ENCODE assay signal across 13 cellular contexts in genomic region chr10:34124522-34125035, GRCh38.
DNase-seq lines count a peak whose midpoint lies in the region; ATAC-seq and TF ChIP-seq lines count a peak whose summit lies in the region.
"Had no signal": no experiment of that assay in that cellular context is flagged by ENCODE, and none has a peak within 500 bp of the region (broad histone marks: within the 10 kb centered on the region; RNA-seq: fewer than 3 reads in every experiment).

No MANE protein-coding gene starts in this region.

- peaks cover 23% of the 10 kb centered on the region for H3K4me1 Mint-ChIP-seq in osteocyte (ENCODE audit: unreplicated experiment)

- TF ChIP-seq CTCF in AG10803 (conservative IDR thresholded peaks at IDR 0.05; ENCODE audit: low read length) (no peak), astrocyte of the spinal cord (IDR thresholded peaks at IDR 0.05; ENCODE audit: low read depth, low read length) (no peak), liver (IDR thresholded peaks at IDR 0.05; ENCODE audit: low read depth, low read length, missing input control) (no peak), prostate gland (IDR thresholded peaks at IDR 0.05) (no peak), OCI-LY7 (conservative IDR thresholded peaks at IDR 0.05; ENCODE audit: low read length) (no peak), osteocyte (IDR thresholded peaks at IDR 0.05) (no peak)

- intact Hi-C loops in prostate gland (cut with DNase I), result no loop called here
- intact Hi-C loops in OCI-LY7 (cut with micrococcal nuclease; ENCODE audit: unreplicated experiment), result no loop called here

- H3K27ac Mint-ChIP-seq in osteocyte (ENCODE audit: unreplicated experiment), result no peak overlapping the region
- H3K27ac Mint-ChIP-seq: T-helper 2 cell treated with Interferon-gamma antibody and Interleukin-4, amounts not matched to agents 5 μg/mL and 100 μg/mL, for 36 hours had no signal

- no peak for TF ChIP-seq RAD21 in liver (IDR thresholded peaks at IDR 0.05)

- no peak overlapping the region for H3K4me2 ChIP-seq in OCI-LY7 (ENCODE audit: low read length)

- in situ Hi-C loops in astrocyte of the spinal cord (cut with HindIII; ENCODE audit: low sequenced_read_pairs), result no loop called here

- H3K36me3 Mint-ChIP-seq in osteocyte (ENCODE audit: unreplicated experiment), result peaks cover 13% of the 10 kb centered on the region

- CTCF ChIA-PET in OCI-LY7 (lab: Charles Lee; ENCODE audit: unreplicated experiment), result no interaction called here

- H3K4me3 ChIP-seq in AG10803 (ENCODE audit: low read length), result no peak overlapping the region
- H3K4me3 ChIP-seq in astrocyte of the spinal cord (ENCODE audit: low read depth, low read length), result no peak overlapping the region
- H3K4me3 ChIP-seq in liver (ENCODE audit: low read depth in 1 of 3, low read length in 3 of 3), result no peak overlapping the region
- no peak overlapping the region for H3K4me3 ChIP-seq in prostate gland
- no peak overlapping the region for H3K4me3 ChIP-seq in OCI-LY7 (ENCODE audit: low read depth, low read length, poor library complexity, severe bottlenecking)

- no peaks in the 10 kb centered on the region for H3K9me3 Mint-ChIP-seq in osteocyte (ENCODE audit: unreplicated experiment)
- H3K9me3 Mint-ChIP-seq: T-helper 2 cell treated with Interferon-gamma antibody and Interleukin-4, amounts not matched to agents 5 μg/mL and 100 μg/mL, for 36 hours had no signal

- no TSS peak for BruUV-seq in OCI-LY7 (replicated peaks; lab: Mats Ljungman, UMichigan)

- no peaks in the 10 kb centered on the region for H3K9me3 ChIP-seq in liver (ENCODE audit: control insufficient read depth in 4 of 4, low read length in 3 of 4)
- no peaks in the 10 kb centered on the region for H3K9me3 ChIP-seq in prostate gland
- no peaks in the 10 kb centered on the region for H3K9me3 ChIP-seq in OCI-LY7 (ENCODE audit: low read length)

- DNase-seq in AG10803 (ENCODE audit: low read depth), result peak; percentile 73
- peak; percentile 34 for DNase-seq in HS-5 (ENCODE audit: low read depth)
- peak; percentile 70 for DNase-seq in astrocyte of the spinal cord (ENCODE audit: low read depth, low spot score)
- no peak for DNase-seq in prostate gland (ENCODE audit: low spot score)
- DNase-seq in OCI-LY7 (ENCODE audit: low spot score), result no peak
- no peak for DNase-seq in osteocyte (ENCODE audit: extremely low spot score, unreplicated experiment)
- DNase-seq: activated gamma-delta T cell, mesenchymal stem cell, NCI-H1930, substantia nigra had no signal

- peaks cover 0 to 3% (median 1%) of the 10 kb centered on the region in 4 donors for H3K36me3 ChIP-seq in liver (ENCODE audit: control insufficient read depth in 4 of 4, insufficient read depth in 3 of 4, low read depth in 1 of 4, low read length in 3 of 4)
- H3K36me3 ChIP-seq in prostate gland, result no peaks in the 10 kb centered on the region
- H3K36me3 ChIP-seq in OCI-LY7 (ENCODE audit: insufficient read depth, low read length), result no peaks in the 10 kb centered on the region

- WGBS in liver, result 62% methylated on average over 6 of the region's 6 CpGs
- WGBS in prostate gland, result 79% methylated on average over 6 of the region's 6 CpGs

- H4K20me1 ChIP-seq in OCI-LY7 (ENCODE audit: insufficient read depth, low read length), result no peaks in the 10 kb centered on the region

- H3K4me3 Mint-ChIP-seq in osteocyte (ENCODE audit: unreplicated experiment), result no peak overlapping the region
- H3K4me3 Mint-ChIP-seq: T-helper 2 cell treated with Interferon-gamma antibody and Interleukin-4, amounts not matched to agents 5 μg/mL and 100 μg/mL, for 36 hours had no signal

- no peak overlapping the region for H3K9ac ChIP-seq in liver (ENCODE audit: low read depth in 1 of 2, low read length in 2 of 2)

- no peaks in the 10 kb centered on the region for H3K79me2 ChIP-seq in OCI-LY7 (ENCODE audit: insufficient read depth, low read depth, low read length)

- H3K9me2 ChIP-seq in OCI-LY7 (ENCODE audit: insufficient read depth, low read length), result no peaks in the 10 kb centered on the region

- H2AFZ ChIP-seq in OCI-LY7 (ENCODE audit: low read length), result no peak overlapping the region

- H3K27me3 ChIP-seq in liver (ENCODE audit: control insufficient read depth in 4 of 4, insufficient read depth in 4 of 4, low read length in 3 of 4), result no peaks in the 10 kb centered on the region
- no peaks in the 10 kb centered on the region for H3K27me3 ChIP-seq in prostate gland (replicated peaks; ENCODE audit: insufficient read depth)

- TF ChIP-seq POLR2A in prostate gland (IDR thresholded peaks at IDR 0.05), result no peak

- no peaks in the 10 kb centered on the region for H3K27me3 Mint-ChIP-seq in osteocyte (ENCODE audit: unreplicated experiment)

- H3K27ac ChIP-seq in liver (ENCODE audit: low read depth in 1 of 2, low read length in 2 of 2) (no peak overlapping the region), prostate gland (no peak overlapping the region), OCI-LY7 (ENCODE audit: low read depth, low read length, poor library complexity, severe bottlenecking) (no peak overlapping the region)

- POLR2A ChIA-PET in OCI-LY7 (lab: Charles Lee), result no interaction called here

- H3K4me1 ChIP-seq in liver (ENCODE audit: control insufficient read depth in 4 of 4, insufficient read depth in 4 of 4, low read length in 3 of 4) (peaks cover 5 to 33% (median 27%) of the 10 kb centered on the region in 4 donors), prostate gland (replicated peaks) (peaks cover 5% of the 10 kb centered on the region), OCI-LY7 (ENCODE audit: insufficient read depth, low read length, poor library complexity, severe bottlenecking) (no peaks in the 10 kb centered on the region)

- ATAC-seq in HG02884 (IDR thresholded peaks at IDR 0.05; ENCODE audit: unreplicated experiment), result no peak

TF ChIP-seq in liver, 16 proteins besides CTCF, POLR2A, EP300 and RAD21:
- TF ChIP-seq HNF4A (conservative IDR thresholded peaks at IDR 0.05) (peak; percentile 16 to 51), JUND (IDR thresholded peaks at IDR 0.05) (peak; percentile 92 to 94), HNF4G (IDR thresholded peaks at IDR 0.05) (no peak), RXRA (IDR thresholded peaks at IDR 0.05) (no peak), REST (IDR thresholded peaks at IDR 0.05) (no peak), FOXA1 (IDR thresholded peaks at IDR 0.05) (no peak), TAF1 (conservative IDR thresholded peaks at IDR 0.05) (no peak), GABPA (IDR thresholded peaks at IDR 0.05 in 1 of 2, conservative IDR thresholded peaks at IDR 0.05 in 1 of 2) (no peak), ZBTB33 (IDR thresholded peaks at IDR 0.05) (no peak), SP1 (IDR thresholded peaks at IDR 0.05) (no peak), FOXA2 (IDR thresholded peaks at IDR 0.05) (no peak), MAX (IDR thresholded peaks at IDR 0.05) (no peak), YY1 (IDR thresholded peaks at IDR 0.05) (peak; percentile 56), ATF3 (IDR thresholded peaks at IDR 0.05) (peak; percentile 54)

Comparison
In these comparisons a context has a peak if more than half of its experiments do, and no peak if none do; other contexts are left out.
1. DNase-seq: peak in AG10803 (single experiment), HS-5 (single experiment) and astrocyte of the spinal cord (single experiment); none in prostate gland (single experiment), OCI-LY7 (single experiment) and osteocyte (single experiment).